In the genomic region with DNA sequence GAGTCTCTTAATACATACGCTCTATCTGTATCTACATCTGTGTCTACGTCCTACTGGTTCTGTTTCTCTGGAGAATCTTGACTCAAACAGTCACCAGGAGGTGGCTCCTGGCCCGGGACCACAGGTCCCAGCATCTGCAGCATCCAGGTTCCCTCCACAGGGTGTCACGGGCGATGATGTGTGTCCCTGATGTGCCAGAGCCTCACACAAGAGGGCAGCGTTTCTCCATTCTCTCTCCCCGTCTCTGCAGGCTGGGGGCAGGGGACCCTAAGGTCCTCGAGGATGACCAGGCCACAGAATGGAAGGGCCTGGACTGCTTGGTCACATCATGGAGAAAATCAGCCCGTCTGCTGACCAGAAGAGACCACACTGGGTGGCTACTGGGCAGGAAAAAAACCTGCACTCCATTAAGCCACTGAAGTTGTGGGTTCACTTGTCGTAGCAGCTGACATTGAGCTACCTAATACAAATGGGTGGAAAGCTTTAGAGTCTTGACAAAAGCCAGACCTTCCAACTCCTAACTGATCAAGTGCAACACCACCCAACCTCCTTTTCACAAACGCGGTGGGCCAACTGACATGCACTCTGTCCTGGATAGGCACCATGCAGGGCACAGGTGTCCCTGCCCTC, we compare ENCODE assay signal across 2 cellular contexts.
TF ChIP-seq lines count a peak whose summit lies in the region.

No MANE protein-coding gene starts in this region.

TF ChIP-seq in SK-N-SH, 30 proteins besides CTCF, POLR2A, EP300 and RAD21 (continued from another document):
- TF ChIP-seq NRF1 (IDR thresholded peaks at IDR 0.05; ENCODE audit: low read depth, low read length) (no peak), MXI1 (IDR thresholded peaks at IDR 0.05; ENCODE audit: low read depth, low read length) (no peak), TEAD4 (IDR thresholded peaks at IDR 0.05; ENCODE audit: borderline replicate concordance, insufficient read depth) (no peak), CHD2 (IDR thresholded peaks at IDR 0.05; ENCODE audit: low read length, partially characterized antibody) (no peak), SMC3 (IDR thresholded peaks at IDR 0.05; ENCODE audit: low read depth, low read length) (no peak)
- TF ChIP-seq, protein P1, sequence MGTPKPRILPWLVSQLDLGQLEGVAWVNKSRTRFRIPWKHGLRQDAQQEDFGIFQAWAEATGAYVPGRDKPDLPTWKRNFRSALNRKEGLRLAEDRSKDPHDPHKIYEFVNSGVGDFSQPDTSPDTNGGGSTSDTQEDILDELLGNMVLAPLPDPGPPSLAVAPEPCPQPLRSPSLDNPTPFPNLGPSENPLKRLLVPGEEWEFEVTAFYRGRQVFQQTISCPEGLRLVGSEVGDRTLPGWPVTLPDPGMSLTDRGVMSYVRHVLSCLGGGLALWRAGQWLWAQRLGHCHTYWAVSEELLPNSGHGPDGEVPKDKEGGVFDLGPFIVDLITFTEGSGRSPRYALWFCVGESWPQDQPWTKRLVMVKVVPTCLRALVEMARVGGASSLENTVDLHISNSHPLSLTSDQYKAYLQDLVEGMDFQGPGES (IDR thresholded peaks at IDR 0.05; ENCODE audit: low read depth, low read length): no peak
- TF ChIP-seq, protein P2, sequence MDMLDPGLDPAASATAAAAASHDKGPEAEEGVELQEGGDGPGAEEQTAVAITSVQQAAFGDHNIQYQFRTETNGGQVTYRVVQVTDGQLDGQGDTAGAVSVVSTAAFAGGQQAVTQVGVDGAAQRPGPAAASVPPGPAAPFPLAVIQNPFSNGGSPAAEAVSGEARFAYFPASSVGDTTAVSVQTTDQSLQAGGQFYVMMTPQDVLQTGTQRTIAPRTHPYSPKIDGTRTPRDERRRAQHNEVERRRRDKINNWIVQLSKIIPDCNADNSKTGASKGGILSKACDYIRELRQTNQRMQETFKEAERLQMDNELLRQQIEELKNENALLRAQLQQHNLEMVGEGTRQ (IDR thresholded peaks at IDR 0.05; ENCODE audit: borderline replicate concordance, low read depth, low read length): no peak

TF ChIP-seq in SK-N-SH treated with all-trans-retinoic acid at 6 μM for 48 hours, 23 proteins besides CTCF, POLR2A, EP300 and RAD21 (continued from another document):
- TF ChIP-seq, protein P3, sequence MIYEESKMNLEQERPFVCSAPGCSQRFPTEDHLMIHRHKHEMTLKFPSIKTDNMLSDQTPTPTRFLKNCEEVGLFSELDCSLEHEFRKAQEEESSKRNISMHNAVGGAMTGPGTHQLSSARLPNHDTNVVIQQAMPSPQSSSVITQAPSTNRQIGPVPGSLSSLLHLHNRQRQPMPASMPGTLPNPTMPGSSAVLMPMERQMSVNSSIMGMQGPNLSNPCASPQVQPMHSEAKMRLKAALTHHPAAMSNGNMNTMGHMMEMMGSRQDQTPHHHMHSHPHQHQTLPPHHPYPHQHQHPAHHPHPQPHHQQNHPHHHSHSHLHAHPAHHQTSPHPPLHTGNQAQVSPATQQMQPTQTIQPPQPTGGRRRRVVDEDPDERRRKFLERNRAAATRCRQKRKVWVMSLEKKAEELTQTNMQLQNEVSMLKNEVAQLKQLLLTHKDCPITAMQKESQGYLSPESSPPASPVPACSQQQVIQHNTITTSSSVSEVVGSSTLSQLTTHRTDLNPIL (CRISPR knock-in tag; IDR thresholded peaks at IDR 0.05; ENCODE audit: low read depth): no peak
- TF ChIP-seq RARB (CRISPR knock-in tag; IDR thresholded peaks at IDR 0.05) (no peak), ZFP30 (CRISPR knock-in tag; IDR thresholded peaks at IDR 0.05) (no peak), TCF4 (CRISPR knock-in tag; IDR thresholded peaks at IDR 0.05; ENCODE audit: borderline replicate concordance) (no peak), GLIS3 (CRISPR knock-in tag; IDR thresholded peaks at IDR 0.05) (no peak), BACH2 (CRISPR knock-in tag; IDR thresholded peaks at IDR 0.05; ENCODE audit: borderline replicate concordance) (no peak), ZFP3 (CRISPR knock-in tag; IDR thresholded peaks at IDR 0.05) (no peak), ZNF8 (CRISPR knock-in tag; IDR thresholded peaks at IDR 0.05) (no peak)
- TF ChIP-seq, protein P4, sequence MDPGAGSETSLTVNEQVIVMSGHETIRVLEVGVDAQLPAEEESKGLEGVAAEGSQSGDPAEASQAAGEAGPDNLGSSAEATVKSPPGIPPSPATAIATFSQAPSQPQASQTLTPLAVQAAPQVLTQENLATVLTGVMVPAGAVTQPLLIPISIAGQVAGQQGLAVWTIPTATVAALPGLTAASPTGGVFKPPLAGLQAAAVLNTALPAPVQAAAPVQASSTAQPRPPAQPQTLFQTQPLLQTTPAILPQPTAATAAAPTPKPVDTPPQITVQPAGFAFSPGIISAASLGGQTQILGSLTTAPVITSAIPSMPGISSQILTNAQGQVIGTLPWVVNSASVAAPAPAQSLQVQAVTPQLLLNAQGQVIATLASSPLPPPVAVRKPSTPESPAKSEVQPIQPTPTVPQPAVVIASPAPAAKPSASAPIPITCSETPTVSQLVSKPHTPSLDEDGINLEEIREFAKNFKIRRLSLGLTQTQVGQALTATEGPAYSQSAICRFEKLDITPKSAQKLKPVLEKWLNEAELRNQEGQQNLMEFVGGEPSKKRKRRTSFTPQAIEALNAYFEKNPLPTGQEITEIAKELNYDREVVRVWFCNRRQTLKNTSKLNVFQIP (CRISPR knock-in tag; IDR thresholded peaks at IDR 0.05; ENCODE audit: borderline replicate concordance, low read depth): no peak
- TF ChIP-seq, protein P5, sequence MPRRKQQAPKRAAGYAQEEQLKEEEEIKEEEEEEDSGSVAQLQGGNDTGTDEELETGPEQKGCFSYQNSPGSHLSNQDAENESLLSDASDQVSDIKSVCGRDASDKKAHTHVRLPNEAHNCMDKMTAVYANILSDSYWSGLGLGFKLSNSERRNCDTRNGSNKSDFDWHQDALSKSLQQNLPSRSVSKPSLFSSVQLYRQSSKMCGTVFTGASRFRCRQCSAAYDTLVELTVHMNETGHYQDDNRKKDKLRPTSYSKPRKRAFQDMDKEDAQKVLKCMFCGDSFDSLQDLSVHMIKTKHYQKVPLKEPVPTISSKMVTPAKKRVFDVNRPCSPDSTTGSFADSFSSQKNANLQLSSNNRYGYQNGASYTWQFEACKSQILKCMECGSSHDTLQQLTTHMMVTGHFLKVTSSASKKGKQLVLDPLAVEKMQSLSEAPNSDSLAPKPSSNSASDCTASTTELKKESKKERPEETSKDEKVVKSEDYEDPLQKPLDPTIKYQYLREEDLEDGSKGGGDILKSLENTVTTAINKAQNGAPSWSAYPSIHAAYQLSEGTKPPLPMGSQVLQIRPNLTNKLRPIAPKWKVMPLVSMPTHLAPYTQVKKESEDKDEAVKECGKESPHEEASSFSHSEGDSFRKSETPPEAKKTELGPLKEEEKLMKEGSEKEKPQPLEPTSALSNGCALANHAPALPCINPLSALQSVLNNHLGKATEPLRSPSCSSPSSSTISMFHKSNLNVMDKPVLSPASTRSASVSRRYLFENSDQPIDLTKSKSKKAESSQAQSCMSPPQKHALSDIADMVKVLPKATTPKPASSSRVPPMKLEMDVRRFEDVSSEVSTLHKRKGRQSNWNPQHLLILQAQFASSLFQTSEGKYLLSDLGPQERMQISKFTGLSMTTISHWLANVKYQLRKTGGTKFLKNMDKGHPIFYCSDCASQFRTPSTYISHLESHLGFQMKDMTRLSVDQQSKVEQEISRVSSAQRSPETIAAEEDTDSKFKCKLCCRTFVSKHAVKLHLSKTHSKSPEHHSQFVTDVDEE (CRISPR knock-in tag; IDR thresholded peaks at IDR 0.05): no peak
- TF ChIP-seq, protein P6, sequence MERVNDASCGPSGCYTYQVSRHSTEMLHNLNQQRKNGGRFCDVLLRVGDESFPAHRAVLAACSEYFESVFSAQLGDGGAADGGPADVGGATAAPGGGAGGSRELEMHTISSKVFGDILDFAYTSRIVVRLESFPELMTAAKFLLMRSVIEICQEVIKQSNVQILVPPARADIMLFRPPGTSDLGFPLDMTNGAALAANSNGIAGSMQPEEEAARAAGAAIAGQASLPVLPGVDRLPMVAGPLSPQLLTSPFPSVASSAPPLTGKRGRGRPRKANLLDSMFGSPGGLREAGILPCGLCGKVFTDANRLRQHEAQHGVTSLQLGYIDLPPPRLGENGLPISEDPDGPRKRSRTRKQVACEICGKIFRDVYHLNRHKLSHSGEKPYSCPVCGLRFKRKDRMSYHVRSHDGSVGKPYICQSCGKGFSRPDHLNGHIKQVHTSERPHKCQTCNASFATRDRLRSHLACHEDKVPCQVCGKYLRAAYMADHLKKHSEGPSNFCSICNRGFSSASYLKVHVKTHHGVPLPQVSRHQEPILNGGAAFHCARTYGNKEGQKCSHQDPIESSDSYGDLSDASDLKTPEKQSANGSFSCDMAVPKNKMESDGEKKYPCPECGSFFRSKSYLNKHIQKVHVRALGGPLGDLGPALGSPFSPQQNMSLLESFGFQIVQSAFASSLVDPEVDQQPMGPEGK (CRISPR knock-in tag; IDR thresholded peaks at IDR 0.05; ENCODE audit: borderline replicate concordance): no peak
